In genomic region chr6:14832427-14832826, GRCh38 we compare ENCODE assay signal across 1 cellular context.
TF ChIP-seq lines count a peak whose summit lies in the region.

No MANE protein-coding gene starts in this region.

TF ChIP-seq in GM23338, 12 proteins besides CTCF, POLR2A, EP300 and RAD21 (continued from another document):
- TF ChIP-seq REST (IDR thresholded peaks at IDR 0.05; ENCODE audit: unreplicated experiment): no peak
- no peak for TF ChIP-seq NANOG (IDR thresholded peaks at IDR 0.05; ENCODE audit: borderline replicate concordance)
- no peak for TF ChIP-seq ETS1 (IDR thresholded peaks at IDR 0.05)
- no peak for TF ChIP-seq ZNF114 (CRISPR knock-in tag; IDR thresholded peaks at IDR 0.05)
- no peak for TF ChIP-seq ZNF462 (CRISPR knock-in tag; IDR thresholded peaks at IDR 0.05)
- no peak for TF ChIP-seq STAT1 (IDR thresholded peaks at IDR 0.05; ENCODE audit: unreplicated experiment)
